12 cellular contexts compared by ENCODE assay signal in genomic region chr7:65268782-65269149, GRCh38.
DNase-seq lines count a peak whose midpoint lies in the region; ATAC-seq, FAIRE-seq and TF ChIP-seq lines count a peak whose summit lies in the region.
"Had no signal": no experiment of that assay in that cellular context is flagged by ENCODE, and none has a peak within 500 bp of the region (broad histone marks: within the 10 kb centered on the region; RNA-seq: fewer than 3 reads in every experiment).

No MANE protein-coding gene starts in this region.

- WGBS in HUES64 = 48% methylated on average over 3 of the region's 3 CpGs
- 68% methylated on average over 3 of the region's 3 CpGs for WGBS in GM12878 (ENCODE audit: insufficient coverage, insufficient replicate concordance, low lambda C conversion rate, missing lambda C conversion rate)

- H3K4me2 ChIP-seq in GM12878 (ENCODE audit: control insufficient read depth, insufficient read depth) = peak overlapping the region; percentile 67; the same call in 1 of the 2 replicates

- H3K36me3 ChIP-seq in CD4-positive, alpha-beta memory T cell (ENCODE audit: insufficient read depth, low read length) = no peaks in the 10 kb centered on the region
- H3K36me3 ChIP-seq in HUES64 (ENCODE audit: insufficient read depth, low read length) (no peaks in the 10 kb centered on the region), GM12878 (ENCODE audit: control insufficient read depth in 2 of 2, insufficient read depth in 2 of 2, low read length in 1 of 2) (no peaks in the 10 kb centered on the region)
- H3K36me3 ChIP-seq: HAP-1, Peyer's patch had no signal

- no peak for TF ChIP-seq POLR2A in GM12878 (IDR thresholded peaks at IDR 0.05; ENCODE audit: low read depth, low read length)

- peaks cover 7% of the 10 kb centered on the region for H3K27me3 ChIP-seq in CD4-positive, alpha-beta memory T cell (ENCODE audit: insufficient read depth, low read length)
- H3K27me3 ChIP-seq in HUES64 (ENCODE audit: insufficient read depth, low read length) (peaks cover 16% of the 10 kb centered on the region), GM12878 (replicated peaks in 1 of 2; ENCODE audit: control insufficient read depth in 2 of 2, insufficient read depth in 2 of 2, low read length in 1 of 2) (no peaks in the 10 kb centered on the region)

- intact Hi-C loops in CD4-positive, alpha-beta memory T cell (cut with micrococcal nuclease) = no loop called here
- intact Hi-C loops in GM12878 (cut with micrococcal nuclease; ENCODE audit: unreplicated experiment) (no loop called here), natural killer cell (cut with micrococcal nuclease) (no loop called here)

- no TSS peak for BruUV-seq in GM12878 (replicated peaks; lab: Mats Ljungman, UMichigan)

- no peak for TF ChIP-seq EP300 in GM12878 (IDR thresholded peaks at IDR 0.05; ENCODE audit: borderline replicate concordance in 1 of 2, control insufficient read depth in 1 of 2, low read depth in 2 of 2, low read length in 2 of 2)

- H2AFZ ChIP-seq in GM12878 (ENCODE audit: control insufficient read depth, low read depth, low read length) = peak overlapping the region; percentile 96

- H3K9me3 ChIP-seq in CD4-positive, alpha-beta memory T cell (ENCODE audit: control insufficient read depth in 1 of 2, low read length in 2 of 2) = no peaks in the 10 kb centered on the region
- H3K9me3 ChIP-seq in HUES64 (ENCODE audit: insufficient read depth, low read depth, low read length) (no peaks in the 10 kb centered on the region), GM12878 (replicated peaks; ENCODE audit: control insufficient read depth, insufficient read depth, low read length) (no peaks in the 10 kb centered on the region; the same call in 2 of the 3 replicates)
- H3K9me3 ChIP-seq: HAP-1, Peyer's patch had no signal

- H3K36me3 Mint-ChIP-seq in CD4-positive, alpha-beta memory T cell = no peaks in the 10 kb centered on the region
- H3K36me3 Mint-ChIP-seq in natural killer cell = peaks cover 4% of the 10 kb centered on the region

- H3K27me3 Mint-ChIP-seq in CD4-positive, alpha-beta memory T cell = peaks cover 26 to 27% of the 10 kb centered on the region in 2 donors
- H3K27me3 Mint-ChIP-seq in natural killer cell (ENCODE audit: low read depth in 2 of 2) = peaks cover 40 to 46% of the 10 kb centered on the region in 2 donors

- ATAC-seq in GM12878 (no peak), natural killer cell (no peak), HG02885 (IDR thresholded peaks at IDR 0.05; ENCODE audit: poor library complexity, unreplicated experiment) (no peak), GM19023 (IDR thresholded peaks at IDR 0.05; ENCODE audit: unreplicated experiment) (no peak)

- CTCF ChIA-PET in CD4-positive, alpha-beta memory T cell (lab: Charles Lee; ENCODE audit: partially characterized antibody) = no interaction called here
- CTCF ChIA-PET in GM12878 (lab: Yijun Ruan, JAX) = interaction anchor here (1.6 to 2.2 kb wide), 2 partner anchors 39 to 52 kb away, joined by 5 to 9 read pairs; no protein-coding TSS in a partner anchor

- H3K4me1 Mint-ChIP-seq in CD4-positive, alpha-beta memory T cell = peaks cover 4 to 16% (median 10%) of the 10 kb centered on the region in 4 donors
- peaks cover 0 to 11% of the 10 kb centered on the region in 2 donors for H3K4me1 Mint-ChIP-seq in natural killer cell

- SMC1A ChIA-PET in GM12878 (lab: Charles Lee; ENCODE audit: uncharacterized antibody, unreplicated experiment) = interaction anchor here (0.7 to 1.7 kb wide), 7 partner anchors 16 to 97 kb away, joined by 3 to 6 read pairs (median 3); no protein-coding TSS in a partner anchor

- H3K9ac ChIP-seq in HUES64 (ENCODE audit: low read depth, low read length) (no peak overlapping the region), GM12878 (ENCODE audit: control insufficient read depth, insufficient read depth, low read length) (peak overlapping the region; percentile 76; the same call in 1 of the 2 replicates)

- TF ChIP-seq RAD21 in GM12878 (IDR thresholded peaks at IDR 0.05; ENCODE audit: insufficient read depth, low read depth, low read length) = no peak

- RAD21 ChIA-PET in GM12878 (lab: Charles Lee; ENCODE audit: unreplicated experiment) = interaction anchor here (1.4 to 3.1 kb wide), 2 partner anchors 31 to 39 kb away, joined by 4 to 13 read pairs; no protein-coding TSS in a partner anchor

- H3K4me3 ChIP-seq in CD4-positive, alpha-beta memory T cell (ENCODE audit: low read length in 2 of 2) = no peak overlapping the region
- peak overlapping the region; percentile 76 for H3K4me3 ChIP-seq in HUES64 (ENCODE audit: low read length)
- H3K4me3 ChIP-seq in GM12878 = peak overlapping the region; percentile 8; the same call in 1 of the 2 replicates
- H3K4me3 ChIP-seq: lung had no signal

- H4K20me1 ChIP-seq in GM12878 (ENCODE audit: control insufficient read depth, insufficient read depth) = no peaks in the 10 kb centered on the region

- in situ Hi-C loops in GM12878 (cut with MboI) = no loop called here

- H3K4me1 ChIP-seq in CD4-positive, alpha-beta memory T cell (ENCODE audit: insufficient read depth, low read length) = peaks cover 12% of the 10 kb centered on the region
- H3K4me1 ChIP-seq in HUES64 (ENCODE audit: insufficient read depth, low read length) (peaks cover 13% of the 10 kb centered on the region; the same call in 1 of the 2 replicates), GM12878 (ENCODE audit: control insufficient read depth, insufficient read depth, low read length) (no peaks in the 10 kb centered on the region)

- peaks cover 0 to 14% (median 5%) of the 10 kb centered on the region in 8 donors for H3K9me3 Mint-ChIP-seq in CD4-positive, alpha-beta memory T cell
- H3K9me3 Mint-ChIP-seq in natural killer cell = peaks cover under 1 to 2% of the 10 kb centered on the region in 2 donors

- no peaks in the 10 kb centered on the region for H3K79me2 ChIP-seq in GM12878 (ENCODE audit: control insufficient read depth, insufficient read depth, low read length)

- FAIRE-seq in GM12878 (lab: Jason Lieb, UNC) = no peak

- H3K27ac Mint-ChIP-seq in CD4-positive, alpha-beta memory T cell = no peak overlapping the region
- H3K27ac Mint-ChIP-seq in natural killer cell = no peak overlapping the region

- TF ChIP-seq CTCF in GM12878 (IDR thresholded peaks at IDR 0.05 in 2 of 3, conservative IDR thresholded peaks at IDR 0.05 in 1 of 3; ENCODE audit: control insufficient read depth in 2 of 3, extremely low read depth in 1 of 3, insufficient read depth in 1 of 3, low read depth in 3 of 3, low read length in 3 of 3) (no peak), natural killer cell (IDR thresholded peaks at IDR 0.05) (no peak)

- H3K27ac ChIP-seq in CD4-positive, alpha-beta memory T cell (ENCODE audit: low read depth, low read length) = no peak overlapping the region
- H3K27ac ChIP-seq in HUES64 (ENCODE audit: low read depth, low read length) (no peak overlapping the region), GM12878 (ENCODE audit: control insufficient read depth, insufficient read depth) (no peak overlapping the region)
- H3K27ac ChIP-seq: Peyer's patch had no signal

- POLR2A ChIA-PET in CD4-positive, alpha-beta memory T cell (lab: Charles Lee; ENCODE audit: partially characterized antibody) = no interaction called here
- POLR2A ChIA-PET in GM12878 (lab: Charles Lee) = interaction anchor here (1.2 to 1.8 kb wide), 2 partner anchors 16 to 483 kb away, joined by 3 to 10 read pairs; no protein-coding TSS in a partner anchor

- H3K4me3 Mint-ChIP-seq in CD4-positive, alpha-beta memory T cell = peak overlapping the region in 7 of 8 donors; percentile 75 to 89 (median 83)
- H3K4me3 Mint-ChIP-seq in natural killer cell = peak overlapping the region; percentile 72

- DNase-seq in CD4-positive, alpha-beta memory T cell = no peak
- no peak for DNase-seq in GM12878 (ENCODE audit: low read depth, low spot score)
- DNase-seq in natural killer cell = no peak
- DNase-seq in NCI-H748 (lab: John Stamatoyannopoulos, UW; ENCODE audit: unreplicated experiment) = no peak
- no peak for DNase-seq in LoVo (ENCODE audit: low spot score)
- DNase-seq: activated CD4-positive, CD25-positive, alpha-beta regulatory T cell treated with anti-CD3 and anti-CD28 coated beads, Interleukin-2, amount 50 U/mL, for 72 hours had no signal

TF ChIP-seq in GM12878, 131 proteins besides CTCF, POLR2A, EP300 and RAD21 (continues in another document):
- TF ChIP-seq ZNF217 (IDR thresholded peaks at IDR 0.05) (no peak), GABPA (IDR thresholded peaks at IDR 0.05; ENCODE audit: low read depth) (no peak), NR2F1 (conservative IDR thresholded peaks at IDR 0.05) (no peak), HDGF (IDR thresholded peaks at IDR 0.05) (no peak), CEBPB (IDR thresholded peaks at IDR 0.05; ENCODE audit: borderline replicate concordance in 1 of 2, low read depth in 2 of 2, low read length in 2 of 2) (no peak), HDAC2 (IDR thresholded peaks at IDR 0.05) (no peak), ZNF274 (IDR thresholded peaks at IDR 0.05; ENCODE audit: insufficient read depth, insufficient read length) (no peak), MEF2B (IDR thresholded peaks at IDR 0.05; ENCODE audit: partially characterized antibody, poor library complexity, severe bottlenecking) (no peak)

Comparison
In these comparisons a context has a peak if more than half of its experiments do, and no peak if none do; other contexts are left out.
1. H3K4me3 ChIP-seq: peak in HUES64 (single experiment) and GM12878 (single experiment); none in CD4-positive, alpha-beta memory T cell (0 of 2).